Comparison of ENCODE assay signal across 8 cellular contexts in genomic region chr17:44308320-44308818, GRCh38. TPM values are rescaled to one million over a fixed set of nuclear protein-coding genes. Genes with fewer than 3 reads are reported as not detected.
DNase-seq lines count a peak whose midpoint lies in the region; ATAC-seq and TF ChIP-seq lines count a peak whose summit lies in the region.

TSS of gene RUNDC3A (plus strand) at chr17:44308601. CDS start at chr17:44308833, 232 bp downstream.

- peak within 1 kb of the TSS in 1 of 2 donors; percentile 37 for H3K27ac ChIP-seq in coronary artery

- intact Hi-C loops in left colon (cut with DNase I, micrococcal nuclease): no loop called here

- H3K4me3 ChIP-seq in coronary artery: peak within 1 kb of the TSS; percentile 72

- ATAC-seq in left colon (peak; percentile 91), GM21737 (IDR thresholded peaks at IDR 0.05; ENCODE audit: unreplicated experiment) (no peak)

- peak; percentile 93 for DNase-seq in ACHN
- DNase-seq in HCEC 1CT: peak; percentile 50
- DNase-seq in NCI-H446 treated with DMSO at 0.1 percent for 48 hours (lab: John Stamatoyannopoulos, UW): peak; percentile 69
- DNase-seq in activated CD4-positive, alpha-beta T cell treated with anti-CD3 and anti-CD28 coated beads, Interleukin-2, amount 50 U/mL, for 24 hours (ENCODE audit: low read depth in 1 of 2, low spot score in 1 of 2): peak; percentile 69 to 75
- no peak for DNase-seq in coronary artery (ENCODE audit: low spot score)
- DNase-seq in left colon: peak; percentile 77 to 83
- DNase-seq in stimulated activated CD4-positive, alpha-beta T cell treated with anti-CD3 and anti-CD28 coated beads, Interleukin-1b, Interleukin-23, amount 100 ng/mL, for 1 hour (ENCODE audit: low read depth in 2 of 2): peak; percentile 68 to 80

- in situ Hi-C loops in ACHN (cut with HindIII; ENCODE audit: low pct_ligation_motif_present, low pct_unique_long_range_greater_than_20kb, low sequenced_read_pairs): no loop called here

- no peak for TF ChIP-seq CTCF in coronary artery (IDR thresholded peaks at IDR 0.05)

RNA-seq across cellular contexts. Expression of gene RUNDC3A, which starts in this region (rescaled TPM):
- total RNA-seq in left colon: 1 to 10 TPM in 1 of 2 donors, under 1 TPM in 1; 0.46 to 1.5 TPM
